In the genomic region with DNA sequence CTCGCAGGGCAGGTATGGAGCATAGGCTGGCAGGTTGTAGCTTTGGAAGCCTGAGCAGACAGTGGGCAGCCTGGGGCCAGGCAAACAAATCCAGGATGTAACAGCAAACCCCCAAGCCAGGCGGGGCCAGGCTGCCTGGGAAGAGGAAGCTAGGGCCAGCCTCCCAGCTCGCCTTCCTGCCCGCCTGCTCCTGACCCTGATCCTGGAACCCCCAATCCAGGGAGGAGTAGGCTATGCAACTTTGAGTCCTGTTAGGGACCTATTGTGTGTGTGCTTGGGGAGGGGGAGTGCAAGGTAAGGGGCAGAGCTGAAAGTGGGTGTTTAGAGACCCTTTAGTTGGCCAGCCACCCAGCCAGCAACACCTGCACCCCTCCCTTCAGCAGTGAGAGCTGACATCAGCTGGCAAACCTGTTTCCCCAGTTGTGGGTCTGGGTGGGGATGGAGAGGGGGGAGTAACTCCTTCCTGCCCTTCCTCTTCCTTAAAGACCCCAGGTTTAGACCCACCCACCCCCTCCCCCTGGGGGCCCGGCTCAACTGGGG, we compare ENCODE assay signal across 10 cellular contexts. TPM values are rescaled to one million over a fixed set of nuclear protein-coding genes. Genes with fewer than 3 reads are reported as not detected.
DNase-seq lines count a peak whose midpoint lies in the region; ATAC-seq and TF ChIP-seq lines count a peak whose summit lies in the region.
"Had no signal": no experiment of that assay in that cellular context is flagged by ENCODE, and none has a peak within 500 bp of the region (broad histone marks: within the 10 kb centered on the region; RNA-seq: fewer than 3 reads in every experiment).

No MANE protein-coding gene starts in this region.

- no peaks in the 10 kb centered on the region for H3K27me3 ChIP-seq in HL-60 (ENCODE audit: insufficient read depth, poor library complexity, severe bottlenecking)
- H3K27me3 ChIP-seq in right cardiac atrium (ENCODE audit: control insufficient read depth, insufficient read depth), result no peaks in the 10 kb centered on the region
- H3K27me3 ChIP-seq in BE2C, result no peaks in the 10 kb centered on the region
- H3K27me3 ChIP-seq: cardiac muscle cell had no signal

- no peaks in the 10 kb centered on the region for H3K36me3 ChIP-seq in BE2C
- H3K36me3 ChIP-seq: cardiac muscle cell had no signal

- 50% methylated on average over 5 of the region's 5 CpGs for WGBS in right cardiac atrium

- H3K27ac ChIP-seq in HL-60 (replicated peaks) (peak overlapping the region; percentile 38; the same call in 1 of the 2 replicates), right cardiac atrium (ENCODE audit: low read length) (no peak overlapping the region)
- H3K27ac ChIP-seq: cardiac muscle cell had no signal

- intact Hi-C loops in right cardiac atrium (cut with DNase I), result no loop called here
- intact Hi-C loops in sciatic nerve (cut with DNase I), result no loop called here

- TF ChIP-seq CTCF in HL-60 (IDR thresholded peaks at IDR 0.05; ENCODE audit: insufficient read depth, low read length), result no peak
- TF ChIP-seq CTCF in foreskin fibroblast (IDR thresholded peaks at IDR 0.05; ENCODE audit: low read depth, low read length), result no peak
- TF ChIP-seq CTCF in BE2C (IDR thresholded peaks at IDR 0.05; ENCODE audit: low read depth, low read length), result no peak

- no peaks in the 10 kb centered on the region for H3K9me3 ChIP-seq in right cardiac atrium (ENCODE audit: control insufficient read depth, low read length)
- H3K9me3 ChIP-seq in BE2C, result no peaks in the 10 kb centered on the region

- DNase-seq in HL-60 (ENCODE audit: low read depth in 1 of 2, low spot score in 1 of 2) (peak in 1 of 2 experiments; percentile 47), UCSD-AML1 (lab: John Stamatoyannopoulos, UW; ENCODE audit: unreplicated experiment) (peak; percentile 68), right cardiac atrium (peak; percentile 50 to 79 (median 77)), sciatic nerve (ENCODE audit: low spot score) (peak; percentile 53), foreskin fibroblast (no peak), BE2C (no peak)
- DNase-seq in stimulated activated CD4-positive, alpha-beta T cell treated with anti-CD3 and anti-CD28 coated beads, Interleukin-4, amount 100 ng/mL, for 1 hour, result no peak
- DNase-seq: nucleus accumbens had no signal

- H3K4me3 ChIP-seq in HL-60 (replicated peaks; ENCODE audit: insufficient read depth, low read length) (peak overlapping the region; percentile 4; the same call in 1 of the 2 replicates), right cardiac atrium (ENCODE audit: low read length) (no peak overlapping the region), foreskin fibroblast (ENCODE audit: low read depth in 1 of 2, low read length in 2 of 2) (no peak overlapping the region), BE2C (ENCODE audit: low read depth, low read length) (no peak overlapping the region)
- H3K4me3 ChIP-seq: cardiac muscle cell had no signal

- H3K4me1 ChIP-seq in right cardiac atrium (ENCODE audit: control insufficient read depth, insufficient read depth, low read length) (peaks cover 4% of the 10 kb centered on the region), BE2C (no peaks in the 10 kb centered on the region)

- ATAC-seq in right cardiac atrium (peak in 1 of 2 donors; percentile 12), sciatic nerve (no peak), HG02938 (IDR thresholded peaks at IDR 0.05; ENCODE audit: unreplicated experiment) (no peak)

RNA-seq across cellular contexts. Expression of a gene that starts 2.5 kb away (rescaled TPM):
- total RNA-seq in right cardiac atrium (10 to 100 TPM; 15.9 to 20.1 (median 17.3) TPM), sciatic nerve (44.0 TPM)
- 13.7 TPM for polyA plus RNA-seq in right cardiac atrium
- polyA plus RNA-seq in BE2C (2012; ENCODE audit: insufficient read depth, insufficient read length, low read depth), result 16.3 TPM

RNA-seq across cellular contexts. Expression of a gene that starts 5.5 kb away (rescaled TPM):
- 10 to 100 TPM; 31.2 to 37.7 (median 34.2) TPM for total RNA-seq in right cardiac atrium
- polyA plus RNA-seq in right cardiac atrium, result 58.0 TPM
- 40.9 TPM for total RNA-seq in sciatic nerve
- 80.9 TPM for polyA plus RNA-seq in BE2C (2012; ENCODE audit: insufficient read depth, insufficient read length, low read depth)

Comparison
In these comparisons a context has a peak if more than half of its experiments do, and no peak if none do; other contexts are left out.
1. DNase-seq: peak in UCSD-AML1 (single experiment), right cardiac atrium (3 of 3) and sciatic nerve (single experiment); none in stimulated activated CD4-positive, alpha-beta T cell treated with anti-CD3 and anti-CD28 coated beads, Interleukin-4, amount 100 ng/mL, for 1 hour (single experiment), foreskin fibroblast (0 of 2) and BE2C (single experiment).